In genomic region chr10:77501152-77501845, GRCh38 we compare ENCODE assay signal across 8 cellular contexts.
A peak's percentile ranks its signal among the peaks of the same experiment; 100 is the strongest.
DNase-seq lines count a peak whose midpoint lies in the region; ATAC-seq, FAIRE-seq and TF ChIP-seq lines count a peak whose summit lies in the region.

No MANE protein-coding gene starts in this region.

- H3K27me3 ChIP-seq in K562 (ENCODE audit: control insufficient read depth in 2 of 2, insufficient read depth in 2 of 2, low read length in 2 of 2) = peaks cover 4 to 15% of the 10 kb centered on the region in 2 experiments; a peak in 3 of 5 replicates
- no peaks in the 10 kb centered on the region for H3K27me3 ChIP-seq in naive thymus-derived CD4-positive, alpha-beta T cell (ENCODE audit: control insufficient read depth in 2 of 2, insufficient read depth in 2 of 2, low read length in 2 of 2)
- no peaks in the 10 kb centered on the region for H3K27me3 ChIP-seq in CD4-positive, alpha-beta T cell (ENCODE audit: control insufficient read depth, insufficient read depth, low read length)
- no peaks in the 10 kb centered on the region for H3K27me3 ChIP-seq in MM.1S (replicated peaks; ENCODE audit: insufficient read depth, low read length)

- H3K79me2 ChIP-seq in K562 (ENCODE audit: control insufficient read depth, insufficient read depth, low read length) (no peaks in the 10 kb centered on the region), MM.1S (ENCODE audit: low read length) (no peaks in the 10 kb centered on the region)

- H4K20me1 ChIP-seq in K562 (replicated peaks; ENCODE audit: control insufficient read depth, insufficient read depth, low read length) = no peaks in the 10 kb centered on the region
- H4K20me1 ChIP-seq in MM.1S (ENCODE audit: insufficient read depth, low read length) = no peaks in the 10 kb centered on the region

- no peak for TF ChIP-seq POLR2A in K562 (conservative IDR thresholded peaks at IDR 0.05)

- POLR2A ChIA-PET in K562 (lab: Yijun Ruan, JAX) = interaction anchor here (1.7 kb wide), 1 partner anchor 16 kb away, joined by 4 read pairs; no protein-coding TSS in a partner anchor
- POLR2A ChIA-PET in naive thymus-derived CD4-positive, alpha-beta T cell (lab: Charles Lee) = no interaction called here
- POLR2A ChIA-PET in CD4-positive, alpha-beta T cell (lab: Charles Lee) = no interaction called here

- peaks cover 19% of the 10 kb centered on the region for H3K27me3 Mint-ChIP-seq in nephron (ENCODE audit: low read depth)
- peaks cover 0 to 18% (median 5%) of the 10 kb centered on the region in 5 donors for H3K27me3 Mint-ChIP-seq in naive thymus-derived CD4-positive, alpha-beta T cell
- H3K27me3 Mint-ChIP-seq in CD4-positive, alpha-beta T cell = peaks cover 4% of the 10 kb centered on the region

- DNase-seq in Daoy (ENCODE audit: low read depth) = peak; percentile 90
- peak in 1 of 4 experiments; percentile 6 for DNase-seq in K562 (ENCODE audit: extremely low read depth in 1 of 4, low spot score in 3 of 4)
- no peak for DNase-seq in naive thymus-derived CD4-positive, alpha-beta T cell
- DNase-seq in CD4-positive, alpha-beta T cell = no peak
- DNase-seq in MM.1S = no peak
- no peak for DNase-seq in activated effector memory CD4-positive, alpha-beta T cell treated with anti-CD3 and anti-CD28 coated beads, Interleukin-2, amount 50 U/mL, for 16 hours

- no peak overlapping the region for H3K4me3 Mint-ChIP-seq in nephron
- no peak overlapping the region for H3K4me3 Mint-ChIP-seq in naive thymus-derived CD4-positive, alpha-beta T cell
- H3K4me3 Mint-ChIP-seq in CD4-positive, alpha-beta T cell = no peak overlapping the region

- H3K9ac ChIP-seq in K562 (ENCODE audit: insufficient read depth in 1 of 2, low read depth in 2 of 2, low read length in 2 of 2) (no peak overlapping the region), MM.1S (ENCODE audit: low read length) (no peak overlapping the region)

- TF ChIP-seq RAD21 in K562 (CRISPR knock-in tag; conservative IDR thresholded peaks at IDR 0.05 in 1 of 2, IDR thresholded peaks at IDR 0.05 in 1 of 2) = no peak

- H2AFZ ChIP-seq in K562 (ENCODE audit: low read depth, low read length) (no peak overlapping the region), MM.1S (ENCODE audit: low read length) (no peak overlapping the region)

- intact Hi-C loops in K562 (cut with micrococcal nuclease) = no loop called here
- intact Hi-C loops in naive thymus-derived CD4-positive, alpha-beta T cell (cut with micrococcal nuclease) = no loop called here
- intact Hi-C loops in CD4-positive, alpha-beta T cell (cut with DNase I, micrococcal nuclease) = no loop called here

- no peak for FAIRE-seq in K562 (lab: Jason Lieb, UNC)

- H3K4me1 ChIP-seq in K562 (replicated peaks in 1 of 2; ENCODE audit: control insufficient read depth in 2 of 2, insufficient read depth in 2 of 2, low read length in 2 of 2) = no peaks in the 10 kb centered on the region
- H3K4me1 ChIP-seq in naive thymus-derived CD4-positive, alpha-beta T cell (ENCODE audit: control insufficient read depth in 2 of 2, insufficient read depth in 2 of 2, low read length in 2 of 2) = no peaks in the 10 kb centered on the region
- no peaks in the 10 kb centered on the region for H3K4me1 ChIP-seq in MM.1S (ENCODE audit: low read length)

- H3K9me3 ChIP-seq in K562 (replicated peaks; ENCODE audit: control insufficient read depth, insufficient read depth, low read depth, low read length) (no peaks in the 10 kb centered on the region), MM.1S (replicated peaks; ENCODE audit: insufficient read depth, low read length) (no peaks in the 10 kb centered on the region)
- H3K9me3 ChIP-seq in naive thymus-derived CD4-positive, alpha-beta T cell (ENCODE audit: control insufficient read depth in 2 of 3, low read length in 3 of 3) = no peaks in the 10 kb centered on the region
- H3K9me3 ChIP-seq in CD4-positive, alpha-beta T cell (ENCODE audit: control insufficient read depth, low read length) = no peaks in the 10 kb centered on the region

- peak overlapping the region; percentile 62 to 76 (median 72) for H3K27ac Mint-ChIP-seq in nephron
- H3K27ac Mint-ChIP-seq in naive thymus-derived CD4-positive, alpha-beta T cell = no peak overlapping the region
- H3K27ac Mint-ChIP-seq in CD4-positive, alpha-beta T cell = no peak overlapping the region

- H3K4me3 ChIP-seq in K562 (no peak overlapping the region), MM.1S (ENCODE audit: low read length) (no peak overlapping the region)
- no peak overlapping the region for H3K4me3 ChIP-seq in naive thymus-derived CD4-positive, alpha-beta T cell (ENCODE audit: low read length)

- H3K27ac ChIP-seq in K562 (ENCODE audit: extremely low read depth, low read depth, low read length) = no peak overlapping the region
- no peak overlapping the region for H3K27ac ChIP-seq in naive thymus-derived CD4-positive, alpha-beta T cell (ENCODE audit: low read depth, low read length)
- no peak overlapping the region for H3K27ac ChIP-seq in CD4-positive, alpha-beta T cell (ENCODE audit: low read depth, low read length)
- H3K27ac ChIP-seq in MM.1S (ENCODE audit: low read length) = no peak overlapping the region

- no peaks in the 10 kb centered on the region for H3K9me2 ChIP-seq in MM.1S (replicated peaks; ENCODE audit: insufficient read depth, low read length)

- H3K36me3 Mint-ChIP-seq in nephron (ENCODE audit: low read depth) = no peaks in the 10 kb centered on the region
- no peaks in the 10 kb centered on the region for H3K36me3 Mint-ChIP-seq in naive thymus-derived CD4-positive, alpha-beta T cell
- no peaks in the 10 kb centered on the region for H3K36me3 Mint-ChIP-seq in CD4-positive, alpha-beta T cell (ENCODE audit: low read depth)

- H3K36me3 ChIP-seq in K562 (ENCODE audit: control insufficient read depth, insufficient read depth, low read length) = no peaks in the 10 kb centered on the region
- H3K36me3 ChIP-seq in naive thymus-derived CD4-positive, alpha-beta T cell (ENCODE audit: control insufficient read depth in 2 of 3, insufficient read depth in 3 of 3, low read length in 3 of 3) = no peaks in the 10 kb centered on the region
- no peaks in the 10 kb centered on the region for H3K36me3 ChIP-seq in MM.1S (replicated peaks; ENCODE audit: insufficient read depth, low read length)

- in situ Hi-C loops in K562 (cut with MboI) = no loop called here

- CTCF ChIA-PET in K562 (lab: Yijun Ruan, JAX; ENCODE audit: low intra/inter-chr PET ratio) = no interaction called here
- CTCF ChIA-PET in naive thymus-derived CD4-positive, alpha-beta T cell (lab: Charles Lee) = no interaction called here
- CTCF ChIA-PET in CD4-positive, alpha-beta T cell (lab: Charles Lee) = no interaction called here

- H3K9me1 ChIP-seq in K562 (ENCODE audit: control insufficient read depth, insufficient read depth, low read length) = no peaks in the 10 kb centered on the region

- no TSS peak for BruUV-seq in K562 (replicated peaks; lab: Mats Ljungman, UMichigan)

- TF ChIP-seq CTCF in K562 (IDR thresholded peaks at IDR 0.05 in 2 of 3, conservative IDR thresholded peaks at IDR 0.05 in 1 of 3; ENCODE audit: insufficient read depth in 2 of 3, low read depth in 1 of 3, low read length in 3 of 3) = no peak
- TF ChIP-seq CTCF in nephron (IDR thresholded peaks at IDR 0.05; ENCODE audit: unreplicated experiment in 3 of 3) = no peak
- TF ChIP-seq CTCF in CD4-positive, alpha-beta T cell (IDR thresholded peaks at IDR 0.05) = no peak
- no peak for TF ChIP-seq CTCF in MM.1S (IDR thresholded peaks at IDR 0.05; ENCODE audit: low read length)

- H3K4me2 ChIP-seq in K562 (ENCODE audit: insufficient read depth, low read length) (no peak overlapping the region), MM.1S (ENCODE audit: low read depth, low read length) (no peak overlapping the region)

- H3F3A ChIP-seq in MM.1S (ENCODE audit: insufficient read depth, low read length) = no peaks in the 10 kb centered on the region

- WGBS in K562 (ENCODE audit: insufficient coverage, low coverage, missing lambda C conversion rate) = 6% methylated on average over 7 of the region's 7 CpGs

- TF ChIP-seq EP300 in K562 (IDR thresholded peaks at IDR 0.05; ENCODE audit: low read length) = no peak

- peaks cover 42% of the 10 kb centered on the region for H3K4me1 Mint-ChIP-seq in nephron
- H3K4me1 Mint-ChIP-seq in naive thymus-derived CD4-positive, alpha-beta T cell = peaks cover 0 to 1% (median 0%) of the 10 kb centered on the region in 7 donors
- H3K4me1 Mint-ChIP-seq in CD4-positive, alpha-beta T cell (ENCODE audit: low read depth) = no peaks in the 10 kb centered on the region

- H3K9me3 Mint-ChIP-seq in nephron = no peaks in the 10 kb centered on the region
- peaks cover 0 to 2% (median 0%) of the 10 kb centered on the region in 11 donors for H3K9me3 Mint-ChIP-seq in naive thymus-derived CD4-positive, alpha-beta T cell
- H3K9me3 Mint-ChIP-seq in CD4-positive, alpha-beta T cell = no peaks in the 10 kb centered on the region

- peak; percentile 17 for ATAC-seq in HG03045 (IDR thresholded peaks at IDR 0.05; ENCODE audit: unreplicated experiment)
- ATAC-seq in K562 = no peak; the same call in 2 of the 3 replicates
- ATAC-seq in naive thymus-derived CD4-positive, alpha-beta T cell = no peak
- ATAC-seq in CD4-positive, alpha-beta T cell (ENCODE audit: poor library complexity) = no peak

TF ChIP-seq in K562, 482 proteins besides CTCF, POLR2A, EP300 and RAD21:
- TF ChIP-seq PRPF4 (IDR thresholded peaks at IDR 0.05; ENCODE audit: insufficient read depth, low read depth, low read length, poor library complexity, severe bottlenecking) (no peak), FOSL1 (tag; conservative IDR thresholded peaks at IDR 0.05) (peak; percentile 57)
TF ChIP-seq in K562: peak in this region for 1.

Comparison
In these comparisons a context has a peak if more than half of its experiments do, and no peak if none do; other contexts are left out.
1. H3K27ac Mint-ChIP-seq: peak in nephron (3 of 3); none in naive thymus-derived CD4-positive, alpha-beta T cell (0 of 9) and CD4-positive, alpha-beta T cell (single experiment).